Comparison of ENCODE assay signal across 10 cellular contexts in the genomic region with DNA sequence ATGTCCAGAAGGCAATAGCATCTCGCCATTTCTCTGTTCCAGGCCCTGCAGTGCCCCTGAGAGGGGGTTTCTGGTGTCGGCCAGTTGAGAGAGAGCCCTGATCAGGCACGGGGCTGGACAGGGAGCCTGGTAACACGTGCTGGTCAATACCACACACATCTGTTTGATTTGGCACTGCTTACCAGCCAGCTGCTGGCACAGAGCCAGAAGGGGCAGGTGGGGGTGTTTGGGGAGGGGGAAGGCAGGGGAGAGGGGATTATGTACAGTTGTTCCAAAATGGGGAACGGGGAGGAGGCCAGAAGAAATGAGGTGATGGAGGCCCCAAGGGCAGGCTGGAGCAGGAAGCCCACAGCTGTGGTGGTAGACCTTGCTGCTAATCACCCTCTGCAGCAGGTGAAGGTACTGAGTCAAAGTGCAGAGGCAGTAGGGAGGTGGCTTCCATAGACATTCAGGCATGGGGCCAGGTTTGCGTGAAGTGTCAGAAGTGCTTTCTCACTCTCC.
DNase-seq lines count a peak whose midpoint lies in the region; ATAC-seq and TF ChIP-seq lines count a peak whose summit lies in the region.
"Had no signal": no experiment of that assay in that cellular context is flagged by ENCODE, and none has a peak within 500 bp of the region (broad histone marks: within the 10 kb centered on the region; RNA-seq: fewer than 3 reads in every experiment).

No MANE protein-coding gene starts in this region.

- peaks cover 3% of the 10 kb centered on the region for H3K36me3 Mint-ChIP-seq in T-helper 17 cell (ENCODE audit: low read depth)

- TF ChIP-seq RAD21 in Ishikawa (IDR thresholded peaks at IDR 0.05; ENCODE audit: low read depth) = no peak

- H3K27ac Mint-ChIP-seq in T-helper 17 cell = peak overlapping the region; percentile 90

- ATAC-seq in T-helper 17 cell = peak; percentile 13
- no peak for ATAC-seq in GM19395 (IDR thresholded peaks at IDR 0.05; ENCODE audit: unreplicated experiment)
- no peak for ATAC-seq in GM18867 (IDR thresholded peaks at IDR 0.05; ENCODE audit: unreplicated experiment)

- H3K4me3 Mint-ChIP-seq in T-helper 17 cell = peak overlapping the region; percentile 67

- no peaks in the 10 kb centered on the region for H3K9me3 ChIP-seq in T-helper 17 cell (ENCODE audit: control insufficient read depth, low read length, poor library complexity, severe bottlenecking)

- no peaks in the 10 kb centered on the region for H3K27me3 Mint-ChIP-seq in T-helper 17 cell

- H3K4me1 Mint-ChIP-seq in T-helper 17 cell = peaks cover 38% of the 10 kb centered on the region

- DNase-seq in COLO668 (lab: John Stamatoyannopoulos, UW; ENCODE audit: unreplicated experiment) = peak; percentile 83
- DNase-seq in T-helper 17 cell = no peak
- DNase-seq in mucosa of gallbladder (ENCODE audit: low spot score) = peak; percentile 45
- DNase-seq in AG08396 (ENCODE audit: low spot score) = no peak
- DNase-seq: brain microvascular endothelial cell, midbrain, NCI-H187 treated with DMSO at 0.1 percent for 48 hours had no signal

- no peak for TF ChIP-seq EP300 in Ishikawa (IDR thresholded peaks at IDR 0.05; ENCODE audit: borderline replicate concordance)

TF ChIP-seq in Ishikawa, 13 proteins besides CTCF, POLR2A, EP300 and RAD21:
- peak; percentile 74 for TF ChIP-seq NFIC (IDR thresholded peaks at IDR 0.05)
- no peak for TF ChIP-seq YY1 (IDR thresholded peaks at IDR 0.05; ENCODE audit: low read depth)

Comparison
In these comparisons a context has a peak if more than half of its experiments do, and no peak if none do; other contexts are left out.
1. DNase-seq: peak in COLO668 (single experiment) and mucosa of gallbladder (single experiment); none in T-helper 17 cell (0 of 3) and AG08396 (single experiment).